ENCODE assay signal across 1 cellular context in the genomic region with DNA sequence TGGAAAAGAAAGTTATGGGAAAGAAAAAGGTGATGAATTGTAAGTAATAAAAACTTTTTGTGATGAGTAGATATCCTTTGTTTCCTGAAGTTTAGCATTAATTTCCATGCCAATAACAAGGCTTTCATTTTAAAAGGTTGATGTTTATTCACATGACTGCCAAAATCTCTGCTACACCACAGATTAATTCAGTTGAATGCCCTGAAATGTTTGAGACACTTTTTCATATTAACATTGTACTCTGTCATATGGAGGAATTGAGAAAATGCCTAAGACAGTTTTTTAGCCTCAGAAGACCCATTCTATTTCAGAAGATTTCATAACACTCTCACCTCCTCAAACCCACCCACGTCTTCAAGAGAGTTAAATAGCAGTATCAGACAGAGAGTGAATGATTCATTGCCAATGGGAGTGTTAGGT.
TF ChIP-seq lines count a peak whose summit lies in the region.

No MANE protein-coding gene starts in this region.

TF ChIP-seq in SK-N-SH treated with all-trans-retinoic acid at 6 μM for 48 hours, 23 proteins besides CTCF, POLR2A, EP300 and RAD21 (continued from another document):
- TF ChIP-seq, protein P1, sequence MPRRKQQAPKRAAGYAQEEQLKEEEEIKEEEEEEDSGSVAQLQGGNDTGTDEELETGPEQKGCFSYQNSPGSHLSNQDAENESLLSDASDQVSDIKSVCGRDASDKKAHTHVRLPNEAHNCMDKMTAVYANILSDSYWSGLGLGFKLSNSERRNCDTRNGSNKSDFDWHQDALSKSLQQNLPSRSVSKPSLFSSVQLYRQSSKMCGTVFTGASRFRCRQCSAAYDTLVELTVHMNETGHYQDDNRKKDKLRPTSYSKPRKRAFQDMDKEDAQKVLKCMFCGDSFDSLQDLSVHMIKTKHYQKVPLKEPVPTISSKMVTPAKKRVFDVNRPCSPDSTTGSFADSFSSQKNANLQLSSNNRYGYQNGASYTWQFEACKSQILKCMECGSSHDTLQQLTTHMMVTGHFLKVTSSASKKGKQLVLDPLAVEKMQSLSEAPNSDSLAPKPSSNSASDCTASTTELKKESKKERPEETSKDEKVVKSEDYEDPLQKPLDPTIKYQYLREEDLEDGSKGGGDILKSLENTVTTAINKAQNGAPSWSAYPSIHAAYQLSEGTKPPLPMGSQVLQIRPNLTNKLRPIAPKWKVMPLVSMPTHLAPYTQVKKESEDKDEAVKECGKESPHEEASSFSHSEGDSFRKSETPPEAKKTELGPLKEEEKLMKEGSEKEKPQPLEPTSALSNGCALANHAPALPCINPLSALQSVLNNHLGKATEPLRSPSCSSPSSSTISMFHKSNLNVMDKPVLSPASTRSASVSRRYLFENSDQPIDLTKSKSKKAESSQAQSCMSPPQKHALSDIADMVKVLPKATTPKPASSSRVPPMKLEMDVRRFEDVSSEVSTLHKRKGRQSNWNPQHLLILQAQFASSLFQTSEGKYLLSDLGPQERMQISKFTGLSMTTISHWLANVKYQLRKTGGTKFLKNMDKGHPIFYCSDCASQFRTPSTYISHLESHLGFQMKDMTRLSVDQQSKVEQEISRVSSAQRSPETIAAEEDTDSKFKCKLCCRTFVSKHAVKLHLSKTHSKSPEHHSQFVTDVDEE (CRISPR knock-in tag; IDR thresholded peaks at IDR 0.05): no peak
- TF ChIP-seq SNAI2 (CRISPR knock-in tag; IDR thresholded peaks at IDR 0.05) (no peak), BACH2 (CRISPR knock-in tag; IDR thresholded peaks at IDR 0.05; ENCODE audit: borderline replicate concordance) (no peak), ESRRG (CRISPR knock-in tag; IDR thresholded peaks at IDR 0.05) (no peak), POU6F1 (CRISPR knock-in tag; IDR thresholded peaks at IDR 0.05; ENCODE audit: borderline replicate concordance, low read depth) (no peak), ZFP3 (CRISPR knock-in tag; IDR thresholded peaks at IDR 0.05) (no peak), OSR1 (CRISPR knock-in tag; IDR thresholded peaks at IDR 0.05) (no peak), ZNF565 (CRISPR knock-in tag; conservative IDR thresholded peaks at IDR 0.05; ENCODE audit: low read depth) (no peak), CREB5 (CRISPR knock-in tag; IDR thresholded peaks at IDR 0.05; ENCODE audit: low read depth) (no peak)
TF ChIP-seq in SK-N-SH treated with all-trans-retinoic acid at 6 μM for 48 hours: peak in this region for 0.
